ENCODE assay signal across 16 cellular contexts in the genomic region with DNA sequence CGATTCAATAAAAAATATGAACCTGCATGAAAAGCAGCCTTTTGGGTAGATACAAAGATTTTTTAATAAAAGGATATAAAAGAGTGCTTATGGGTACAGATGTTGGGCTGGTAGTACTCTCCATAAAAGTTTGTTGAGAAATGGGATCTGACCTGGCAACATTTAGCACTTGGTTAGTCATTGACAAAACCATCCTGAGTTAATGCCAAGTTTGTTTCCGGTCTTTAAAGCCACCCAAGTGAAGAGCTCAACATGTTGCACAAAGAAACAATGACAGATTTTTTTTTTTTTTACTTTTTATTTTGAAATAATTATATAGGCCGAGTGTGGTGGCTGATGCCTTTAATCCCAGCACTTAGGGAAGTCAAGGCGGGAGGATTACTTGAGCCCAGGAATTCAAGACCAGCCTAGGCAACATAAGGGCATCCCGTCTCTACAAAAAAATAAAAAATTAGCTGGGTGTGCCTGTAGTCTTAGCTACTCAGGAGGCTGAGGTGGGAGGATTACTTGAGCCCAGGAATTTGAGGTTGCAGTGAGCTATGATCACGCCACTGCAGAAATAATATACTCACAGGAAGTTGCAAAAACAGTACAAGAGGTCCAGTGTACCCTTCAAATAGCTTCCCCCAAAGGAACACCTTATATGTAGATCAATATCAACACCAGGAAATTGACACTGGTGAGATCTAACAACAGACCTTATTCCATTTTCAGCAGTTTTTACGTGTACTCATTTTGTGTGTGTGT. TPM values are rescaled to one million over a fixed set of nuclear protein-coding genes. Genes with fewer than 3 reads are reported as not detected.
DNase-seq lines count a peak whose midpoint lies in the region; ATAC-seq and TF ChIP-seq lines count a peak whose summit lies in the region.
"Had no signal": no experiment of that assay in that cellular context is flagged by ENCODE, and none has a peak within 500 bp of the region (broad histone marks: within the 10 kb centered on the region; RNA-seq: fewer than 3 reads in every experiment).

No MANE protein-coding gene starts in this region.

- peak overlapping the region in 1 of 7 donors; percentile 6 for H3K27ac Mint-ChIP-seq in CD14-positive monocyte
- no peak overlapping the region for H3K27ac Mint-ChIP-seq in activated naive CD4-positive, alpha-beta T cell treated with anti-CD3 and anti-CD28 coated beads for 36 hours
- H3K27ac Mint-ChIP-seq: activated CD8-positive, alpha-beta T cell treated with anti-CD3 and anti-CD28 coated beads, Interleukin-2, amount 10 ng/mL, durations not matched to agents 7 days and 5 days; activated naive CD8-positive, alpha-beta T cell treated with anti-CD3 and anti-CD28 coated beads, Interleukin-2, amount 50 U/mL, for 24 hours; T-helper 1 cell treated with Interleukin-12 subunit alpha and Interleukin-12 subunit beta and Interleukin-4 antibody, amounts not matched to agents 30 μg/mL and 1 μg/mL, for 36 hours had no signal

- H3K27me3 Mint-ChIP-seq in CD14-positive monocyte (ENCODE audit: low read depth in 3 of 3), result peaks cover 0 to 9% (median 2%) of the 10 kb centered on the region in 3 donors
- no peaks in the 10 kb centered on the region for H3K27me3 Mint-ChIP-seq in activated naive CD4-positive, alpha-beta T cell treated with anti-CD3 and anti-CD28 coated beads for 36 hours (ENCODE audit: low read depth)
- H3K27me3 Mint-ChIP-seq: activated naive CD8-positive, alpha-beta T cell treated with anti-CD3 and anti-CD28 coated beads, Interleukin-2, amount 50 U/mL, for 24 hours had no signal

- H3K9me3 Mint-ChIP-seq in CD14-positive monocyte, result no peaks in the 10 kb centered on the region
- H3K9me3 Mint-ChIP-seq in activated naive CD4-positive, alpha-beta T cell treated with anti-CD3 and anti-CD28 coated beads for 36 hours, result no peaks in the 10 kb centered on the region
- H3K9me3 Mint-ChIP-seq: activated naive CD8-positive, alpha-beta T cell treated with anti-CD3 and anti-CD28 coated beads, Interleukin-2, amount 50 U/mL, for 24 hours; T-helper 1 cell treated with Interleukin-12 subunit alpha and Interleukin-12 subunit beta and Interleukin-4 antibody, amounts not matched to agents 30 μg/mL and 1 μg/mL, for 36 hours had no signal

- peak overlapping the region; percentile 47 for H3K27ac ChIP-seq in A673 (ENCODE audit: low read depth, low read length, poor library complexity, severe bottlenecking)
- H3K27ac ChIP-seq: C4-2B, thyroid gland had no signal

- no peak overlapping the region for H3K4me3 Mint-ChIP-seq in CD14-positive monocyte
- H3K4me3 Mint-ChIP-seq in activated naive CD4-positive, alpha-beta T cell treated with anti-CD3 and anti-CD28 coated beads for 36 hours, result no peak overlapping the region
- H3K4me3 Mint-ChIP-seq: activated CD8-positive, alpha-beta T cell treated with anti-CD3 and anti-CD28 coated beads, Interleukin-2, amount 10 ng/mL, durations not matched to agents 7 days and 5 days; activated naive CD8-positive, alpha-beta T cell treated with anti-CD3 and anti-CD28 coated beads, Interleukin-2, amount 50 U/mL, for 24 hours; T-helper 1 cell treated with Interleukin-12 subunit alpha and Interleukin-12 subunit beta and Interleukin-4 antibody, amounts not matched to agents 30 μg/mL and 1 μg/mL, for 36 hours had no signal

- no peak for ATAC-seq in GM19452 (IDR thresholded peaks at IDR 0.05; ENCODE audit: unreplicated experiment)
- ATAC-seq: activated CD8-positive, alpha-beta T cell treated with anti-CD3 and anti-CD28 coated beads, Interleukin-2, amount 10 ng/mL, durations not matched to agents 7 days and 5 days; activated naive CD8-positive, alpha-beta T cell treated with anti-CD3 and anti-CD28 coated beads, Interleukin-2, amount 50 U/mL, for 24 hours; sciatic nerve had no signal

- no TSS peak for BruUV-seq in A673 (replicated peaks; lab: Mats Ljungman, UMichigan)

- no peaks in the 10 kb centered on the region for H3K9me3 ChIP-seq in A673 (ENCODE audit: low read depth, low read length, poor library complexity, severe bottlenecking)
- H3K9me3 ChIP-seq: thyroid gland had no signal

- intact Hi-C loops in A673 (cut with micrococcal nuclease; ENCODE audit: unreplicated experiment), result no loop called here
- intact Hi-C loops in CD14-positive monocyte (cut with micrococcal nuclease), result loop anchor here in 1 of 2 donors (5.0 kb wide), 1 partner anchor 37 kb away; no protein-coding TSS in a partner anchor
- intact Hi-C loops in activated naive CD4-positive, alpha-beta T cell treated with anti-CD3 and anti-CD28 coated beads for 36 hours (cut with micrococcal nuclease), result loop anchor here (5.0 kb wide), 1 partner anchor 37 kb away; no protein-coding TSS in a partner anchor

- H3K4me1 ChIP-seq in A673 (ENCODE audit: insufficient read depth, low read length, poor library complexity, severe bottlenecking), result peaks cover 31% of the 10 kb centered on the region

- H3K36me3 Mint-ChIP-seq in CD14-positive monocyte, result no peaks in the 10 kb centered on the region
- H3K36me3 Mint-ChIP-seq in activated naive CD4-positive, alpha-beta T cell treated with anti-CD3 and anti-CD28 coated beads for 36 hours (ENCODE audit: low read depth), result no peaks in the 10 kb centered on the region

- H3K36me3 ChIP-seq in A673 (ENCODE audit: insufficient read depth, low read length, poor library complexity, severe bottlenecking), result no peaks in the 10 kb centered on the region
- H3K36me3 ChIP-seq: thyroid gland had no signal

- no peaks in the 10 kb centered on the region for H3K27me3 ChIP-seq in A673 (replicated peaks; ENCODE audit: insufficient read depth, low read depth, low read length, poor library complexity)
- H3K27me3 ChIP-seq: thyroid gland had no signal

- DNase-seq in A673 (ENCODE audit: low spot score), result peak; percentile 82
- peak; percentile 30 for DNase-seq in GM03348 (ENCODE audit: low spot score)
- DNase-seq in amniotic epithelial cell (ENCODE audit: low read depth), result peak; percentile 62
- DNase-seq in glomerular visceral epithelial cell (ENCODE audit: extremely low spot score), result peak; percentile 47
- DNase-seq in CD14-positive monocyte (ENCODE audit: low spot score), result no peak
- DNase-seq in GM20000 (ENCODE audit: low spot score), result no peak
- DNase-seq in activated naive CD4-positive, alpha-beta T cell treated with anti-CD3 and anti-CD28 coated beads for 36 hours, result no peak
- DNase-seq: activated CD8-positive, alpha-beta T cell treated with anti-CD3 and anti-CD28 coated beads, Interleukin-2, amount 10 ng/mL, durations not matched to agents 7 days and 5 days; activated naive CD8-positive, alpha-beta T cell treated with anti-CD3 and anti-CD28 coated beads, Interleukin-2, amount 50 U/mL, for 24 hours; effector CD8-positive, alpha-beta T cell; NCI-H2029 treated with DMSO at 0.1 percent for 48 hours; thyroid gland had no signal

- peaks cover 18% of the 10 kb centered on the region for H3K4me1 Mint-ChIP-seq in CD14-positive monocyte
- H3K4me1 Mint-ChIP-seq in activated naive CD4-positive, alpha-beta T cell treated with anti-CD3 and anti-CD28 coated beads for 36 hours (ENCODE audit: low read depth), result peaks cover 22% of the 10 kb centered on the region

- CTCF ChIA-PET in A673 (lab: Charles Lee), result interaction anchor here (0.6 kb wide), 1 partner anchor 405 kb away, joined by 5 read pairs; no protein-coding TSS in a partner anchor
- CTCF ChIA-PET in activated naive CD4-positive, alpha-beta T cell treated with anti-CD3 and anti-CD28 coated beads for 36 hours (lab: Charles Lee), result interaction anchor here (0.6 to 2.2 kb wide), 3 partner anchors 9 to 1500 kb away, joined by 3 to 6 read pairs (median 4); no protein-coding TSS in a partner anchor

- POLR2A ChIA-PET in A673 (lab: Charles Lee; ENCODE audit: low non-redundant PET), result interaction anchor here (0.8 kb wide), 1 partner anchor 59 kb away, joined by 3 read pairs; no protein-coding TSS in a partner anchor

- no peak for TF ChIP-seq CTCF in A673 (conservative IDR thresholded peaks at IDR 0.05; ENCODE audit: low read depth, low read length)
- no peak for TF ChIP-seq CTCF in CD14-positive monocyte (IDR thresholded peaks at IDR 0.05)
- TF ChIP-seq CTCF in GM20000 (IDR thresholded peaks at IDR 0.05; ENCODE audit: extremely low read depth, missing control alignments), result no peak

- no peak overlapping the region for H3K4me3 ChIP-seq in A673 (ENCODE audit: low read depth, low read length, poor library complexity, severe bottlenecking)
- H3K4me3 ChIP-seq: thyroid gland had no signal

RNA-seq across cellular contexts. Expression of a gene that starts 16.6 kb away (rescaled TPM):
- 5.7 and 6.1 TPM in 2 replicates for total RNA-seq in A673 (2021)
- polyA plus RNA-seq in CD14-positive monocyte, result 10 to 100 TPM in 1 of 2 donors, 1 to 10 TPM in 1; 8.3 to 19.2 TPM
- total RNA-seq in activated naive CD4-positive, alpha-beta T cell treated with anti-CD3 and anti-CD28 coated beads for 36 hours, result under 1 TPM; 0.79 to 0.99 TPM

RNA-seq across cellular contexts. Expression of a gene that starts 44.9 kb away (rescaled TPM):
- 5.8 and 7.9 TPM in 2 replicates for total RNA-seq in A673 (2021)
- polyA plus RNA-seq in CD14-positive monocyte, result under 1 TPM; 0.65 to 0.93 TPM
- 1 to 10 TPM in 1 of 2 experiments, under 1 TPM in 1; 0.94 to 1.9 TPM for total RNA-seq in activated naive CD4-positive, alpha-beta T cell treated with anti-CD3 and anti-CD28 coated beads for 36 hours

Comparison
In these comparisons a context has a peak if more than half of its experiments do, and no peak if none do; other contexts are left out.
1. DNase-seq: peak in A673 (single experiment), GM03348 (single experiment), amniotic epithelial cell (single experiment) and glomerular visceral epithelial cell (single experiment); none in CD14-positive monocyte (single experiment), GM20000 (single experiment) and activated naive CD4-positive, alpha-beta T cell treated with anti-CD3 and anti-CD28 coated beads for 36 hours (single experiment).